1 cellular context compared by ENCODE assay signal in the genomic region with DNA sequence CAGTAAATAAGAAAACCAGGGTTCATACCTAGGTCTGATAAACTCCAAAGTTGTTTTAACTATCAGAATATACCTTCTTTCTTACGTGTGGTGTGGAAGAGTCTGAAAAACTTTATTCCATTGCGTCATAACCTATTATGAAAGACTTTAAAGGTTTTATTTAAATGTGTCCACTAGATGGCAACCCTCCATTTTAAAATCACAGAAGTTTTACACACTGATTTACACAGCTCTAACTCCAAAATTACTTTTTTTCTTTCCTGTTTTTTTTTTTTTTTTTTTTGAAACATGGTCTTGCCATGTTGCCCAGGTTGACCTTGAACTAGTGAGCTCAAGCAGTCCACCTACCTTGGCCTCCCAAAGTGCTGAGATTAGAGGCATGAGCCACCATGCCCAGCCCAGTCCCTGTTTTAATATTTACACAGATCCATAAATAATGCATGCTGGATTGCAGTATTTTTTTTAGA.
TF ChIP-seq lines count a peak whose summit lies in the region.

No MANE protein-coding gene starts in this region.

TF ChIP-seq in GM12878, 131 proteins besides CTCF, POLR2A, EP300 and RAD21 (continued from another document):
- TF ChIP-seq, protein P1, sequence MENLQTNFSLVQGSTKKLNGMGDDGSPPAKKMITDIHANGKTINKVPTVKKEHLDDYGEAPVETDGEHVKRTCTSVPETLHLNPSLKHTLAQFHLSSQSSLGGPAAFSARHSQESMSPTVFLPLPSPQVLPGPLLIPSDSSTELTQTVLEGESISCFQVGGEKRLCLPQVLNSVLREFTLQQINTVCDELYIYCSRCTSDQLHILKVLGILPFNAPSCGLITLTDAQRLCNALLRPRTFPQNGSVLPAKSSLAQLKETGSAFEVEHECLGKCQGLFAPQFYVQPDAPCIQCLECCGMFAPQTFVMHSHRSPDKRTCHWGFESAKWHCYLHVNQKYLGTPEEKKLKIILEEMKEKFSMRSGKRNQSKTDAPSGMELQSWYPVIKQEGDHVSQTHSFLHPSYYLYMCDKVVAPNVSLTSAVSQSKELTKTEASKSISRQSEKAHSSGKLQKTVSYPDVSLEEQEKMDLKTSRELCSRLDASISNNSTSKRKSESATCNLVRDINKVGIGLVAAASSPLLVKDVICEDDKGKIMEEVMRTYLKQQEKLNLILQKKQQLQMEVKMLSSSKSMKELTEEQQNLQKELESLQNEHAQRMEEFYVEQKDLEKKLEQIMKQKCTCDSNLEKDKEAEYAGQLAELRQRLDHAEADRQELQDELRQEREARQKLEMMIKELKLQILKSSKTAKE (IDR thresholded peaks at IDR 0.05; ENCODE audit: low read depth, poor library complexity, severe bottlenecking): peak; percentile 19
- TF ChIP-seq ZNF24 (IDR thresholded peaks at IDR 0.05) (0 out of 2 replicates have a peak, but pooled peaks have one; percentile 6), SMAD1 (IDR thresholded peaks at IDR 0.05; ENCODE audit: low read depth, partially characterized antibody) (no peak), SIN3A (IDR thresholded peaks at IDR 0.05; ENCODE audit: low read depth, low read length) (no peak), ZNF384 (IDR thresholded peaks at IDR 0.05; ENCODE audit: borderline replicate concordance, low read depth, low read length) (peak; percentile 52), POU2F2 (IDR thresholded peaks at IDR 0.05; ENCODE audit: borderline replicate concordance, low read depth, low read length) (no peak), CEBPB (IDR thresholded peaks at IDR 0.05; ENCODE audit: borderline replicate concordance in 1 of 2, low read depth in 2 of 2, low read length in 2 of 2) (0 out of 4 replicates have a peak, but pooled peaks of 1 of the 2 experiments have one; percentile 34), CREM (IDR thresholded peaks at IDR 0.05; ENCODE audit: low read depth) (peak; percentile 50), BCL3 (IDR thresholded peaks at IDR 0.05; ENCODE audit: borderline replicate concordance, insufficient read depth, low read depth, low read length, poor library complexity, severe bottlenecking) (no peak), DPF2 (IDR thresholded peaks at IDR 0.05) (no peak), HSF1 (IDR thresholded peaks at IDR 0.05; ENCODE audit: low read depth, low read length) (no peak), SMC3 (IDR thresholded peaks at IDR 0.05; ENCODE audit: borderline replicate concordance, low read length) (peak; percentile 64; the same call in 1 of the 2 replicates), CREB1 (IDR thresholded peaks at IDR 0.05; ENCODE audit: low read depth) (peak; percentile 74), BHLHE40 (IDR thresholded peaks at IDR 0.05; ENCODE audit: borderline replicate concordance in 1 of 2, low read depth in 2 of 2, low read length in 1 of 2) (no peak), ATF7 (IDR thresholded peaks at IDR 0.05; ENCODE audit: low read depth) (peak; percentile 93), RFX5 (IDR thresholded peaks at IDR 0.05; ENCODE audit: low read depth, low read length) (no peak), NBN (IDR thresholded peaks at IDR 0.05) (0 out of 2 replicates have a peak, but pooled peaks have one; percentile 23)
- TF ChIP-seq, protein P2, sequence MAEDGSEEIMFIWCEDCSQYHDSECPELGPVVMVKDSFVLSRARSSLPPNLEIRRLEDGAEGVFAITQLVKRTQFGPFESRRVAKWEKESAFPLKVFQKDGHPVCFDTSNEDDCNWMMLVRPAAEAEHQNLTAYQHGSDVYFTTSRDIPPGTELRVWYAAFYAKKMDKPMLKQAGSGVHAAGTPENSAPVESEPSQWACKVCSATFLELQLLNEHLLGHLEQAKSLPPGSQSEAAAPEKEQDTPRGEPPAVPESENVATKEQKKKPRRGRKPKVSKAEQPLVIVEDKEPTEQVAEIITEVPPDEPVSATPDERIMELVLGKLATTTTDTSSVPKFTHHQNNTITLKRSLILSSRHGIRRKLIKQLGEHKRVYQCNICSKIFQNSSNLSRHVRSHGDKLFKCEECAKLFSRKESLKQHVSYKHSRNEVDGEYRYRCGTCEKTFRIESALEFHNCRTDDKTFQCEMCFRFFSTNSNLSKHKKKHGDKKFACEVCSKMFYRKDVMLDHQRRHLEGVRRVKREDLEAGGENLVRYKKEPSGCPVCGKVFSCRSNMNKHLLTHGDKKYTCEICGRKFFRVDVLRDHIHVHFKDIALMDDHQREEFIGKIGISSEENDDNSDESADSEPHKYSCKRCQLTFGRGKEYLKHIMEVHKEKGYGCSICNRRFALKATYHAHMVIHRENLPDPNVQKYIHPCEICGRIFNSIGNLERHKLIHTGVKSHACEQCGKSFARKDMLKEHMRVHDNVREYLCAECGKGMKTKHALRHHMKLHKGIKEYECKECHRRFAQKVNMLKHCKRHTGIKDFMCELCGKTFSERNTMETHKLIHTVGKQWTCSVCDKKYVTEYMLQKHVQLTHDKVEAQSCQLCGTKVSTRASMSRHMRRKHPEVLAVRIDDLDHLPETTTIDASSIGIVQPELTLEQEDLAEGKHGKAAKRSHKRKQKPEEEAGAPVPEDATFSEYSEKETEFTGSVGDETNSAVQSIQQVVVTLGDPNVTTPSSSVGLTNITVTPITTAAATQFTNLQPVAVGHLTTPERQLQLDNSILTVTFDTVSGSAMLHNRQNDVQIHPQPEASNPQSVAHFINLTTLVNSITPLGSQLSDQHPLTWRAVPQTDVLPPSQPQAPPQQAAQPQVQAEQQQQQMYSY (CRISPR knock-in tag; IDR thresholded peaks at IDR 0.05): no peak
- TF ChIP-seq, protein P3, sequence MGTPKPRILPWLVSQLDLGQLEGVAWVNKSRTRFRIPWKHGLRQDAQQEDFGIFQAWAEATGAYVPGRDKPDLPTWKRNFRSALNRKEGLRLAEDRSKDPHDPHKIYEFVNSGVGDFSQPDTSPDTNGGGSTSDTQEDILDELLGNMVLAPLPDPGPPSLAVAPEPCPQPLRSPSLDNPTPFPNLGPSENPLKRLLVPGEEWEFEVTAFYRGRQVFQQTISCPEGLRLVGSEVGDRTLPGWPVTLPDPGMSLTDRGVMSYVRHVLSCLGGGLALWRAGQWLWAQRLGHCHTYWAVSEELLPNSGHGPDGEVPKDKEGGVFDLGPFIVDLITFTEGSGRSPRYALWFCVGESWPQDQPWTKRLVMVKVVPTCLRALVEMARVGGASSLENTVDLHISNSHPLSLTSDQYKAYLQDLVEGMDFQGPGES (IDR thresholded peaks at IDR 0.05): no peak
